In genomic region chr5:151214614-151215545, GRCh38 we compare ENCODE assay signal across 8 cellular contexts. TPM values are rescaled to one million over a fixed set of nuclear protein-coding genes. Genes with fewer than 3 reads are reported as not detected.
DNase-seq lines count a peak whose midpoint lies in the region; ATAC-seq and TF ChIP-seq lines count a peak whose summit lies in the region.

No MANE protein-coding gene starts in this region.

- H3K27ac ChIP-seq in GM23248 = no peak overlapping the region
- peak overlapping the region in 31 of 59 donors; percentile 11 to 76 (median 49) for H3K27ac ChIP-seq in dorsolateral prefrontal cortex
- peak overlapping the region; percentile 50 to 99 (median 94) for H3K27ac ChIP-seq in sigmoid colon
- H3K27ac ChIP-seq in prostate gland = no peak overlapping the region

- WGBS in GM23248 (ENCODE audit: low coverage in 1 of 2, low lambda C conversion rate in 2 of 2, missing lambda C conversion rate in 2 of 2), 2 experiments = 90 to 96% methylated on average over 10 of the region's 10 CpGs
- 57 to 82% methylated on average over 10 of the region's 10 CpGs for WGBS in sigmoid colon, 2 donors
- WGBS in prostate gland = 88% methylated on average over 10 of the region's 10 CpGs

- intact Hi-C loops in dorsolateral prefrontal cortex (cut with DNase I) = no loop called here
- intact Hi-C loops in sigmoid colon (cut with DNase I) = no loop called here
- intact Hi-C loops in prostate gland (cut with DNase I) = no loop called here

- DNase-seq in GM23248 (no peak), NB4 (ENCODE audit: low read depth) (peak; percentile 89), dorsolateral prefrontal cortex (no peak), sigmoid colon (no peak), NCI-H146 treated with DMSO at 0.1 percent for 48 hours (lab: John Stamatoyannopoulos, UW; ENCODE audit: unreplicated experiment) (no peak), prostate gland (ENCODE audit: low spot score) (no peak), NCI-H1092 (lab: John Stamatoyannopoulos, UW) (no peak)

- no peak overlapping the region for H3K4me2 ChIP-seq in GM23248 (ENCODE audit: unreplicated experiment)

- H3K4me3 ChIP-seq in GM23248 = no peak overlapping the region
- peak overlapping the region; percentile 12 for H3K4me3 ChIP-seq in NB4 (ENCODE audit: low read depth, low read length)
- H3K4me3 ChIP-seq in dorsolateral prefrontal cortex = no peak overlapping the region
- H3K4me3 ChIP-seq in sigmoid colon = no peak overlapping the region
- H3K4me3 ChIP-seq in prostate gland = no peak overlapping the region

- H3K36me3 ChIP-seq in GM23248 (ENCODE audit: low read depth) (no peaks in the 10 kb centered on the region), sigmoid colon (peaks cover 0 to 9% (median 2%) of the 10 kb centered on the region in 4 donors), prostate gland (no peaks in the 10 kb centered on the region)

- no peaks in the 10 kb centered on the region for H3F3A ChIP-seq in GM23248 (ENCODE audit: insufficient read depth)

- no peak overlapping the region for H3K9ac ChIP-seq in GM23248

- no peaks in the 10 kb centered on the region for H3K9me2 ChIP-seq in GM23248 (ENCODE audit: insufficient read depth)

- no peak for TF ChIP-seq CTCF in NB4 (IDR thresholded peaks at IDR 0.05; ENCODE audit: low read depth, low read length)
- TF ChIP-seq CTCF in dorsolateral prefrontal cortex (IDR thresholded peaks at IDR 0.05 in 54 of 56, conservative IDR thresholded peaks at IDR 0.05 in 2 of 56; ENCODE audit: low read depth in 1 of 56, partially characterized antibody in 56 of 56) = no peak
- TF ChIP-seq CTCF in sigmoid colon (IDR thresholded peaks at IDR 0.05) = no peak
- TF ChIP-seq CTCF in prostate gland (IDR thresholded peaks at IDR 0.05) = no peak

- no peaks in the 10 kb centered on the region for H3K27me3 ChIP-seq in GM23248 (replicated peaks; ENCODE audit: insufficient read depth)
- H3K27me3 ChIP-seq in dorsolateral prefrontal cortex = no peaks in the 10 kb centered on the region
- no peaks in the 10 kb centered on the region for H3K27me3 ChIP-seq in sigmoid colon
- no peaks in the 10 kb centered on the region for H3K27me3 ChIP-seq in prostate gland (replicated peaks; ENCODE audit: insufficient read depth)

- TF ChIP-seq EP300 in sigmoid colon (IDR thresholded peaks at IDR 0.05) = no peak

- H3K9me3 ChIP-seq in GM23248 (ENCODE audit: low read depth) (no peaks in the 10 kb centered on the region), sigmoid colon (no peaks in the 10 kb centered on the region), prostate gland (no peaks in the 10 kb centered on the region)

- in situ Hi-C loops in GM23248 (cut with MboI) = no loop called here

- H3K79me2 ChIP-seq in GM23248 (ENCODE audit: insufficient read depth) = no peaks in the 10 kb centered on the region

- H3K4me1 ChIP-seq in GM23248 (ENCODE audit: insufficient read depth) (no peaks in the 10 kb centered on the region), sigmoid colon (peaks cover 0 to 89% (median 68%) of the 10 kb centered on the region in 4 donors), prostate gland (replicated peaks) (no peaks in the 10 kb centered on the region)

- TF ChIP-seq POLR2A in NB4 (IDR thresholded peaks at IDR 0.05; ENCODE audit: extremely low read depth, insufficient read length) (no peak), sigmoid colon (IDR thresholded peaks at IDR 0.05) (no peak), prostate gland (IDR thresholded peaks at IDR 0.05) (no peak)

- peak overlapping the region; percentile 53; the same call in 1 of the 2 replicates for H2AFZ ChIP-seq in GM23248

- H4K20me1 ChIP-seq in GM23248 (ENCODE audit: insufficient read depth) = no peaks in the 10 kb centered on the region

- peak; percentile 39 for ATAC-seq in GM18519 (IDR thresholded peaks at IDR 0.05; ENCODE audit: low FRiP score, unreplicated experiment)

RNA-seq across cellular contexts. Expression of gene CCDC69, which starts 9.0 kb away (rescaled TPM):
- total RNA-seq in GM23248 (2014; rRNA removed; shearing (Covaris generic)) = 0.13 and 0.54 TPM in 2 replicates
- polyA plus RNA-seq in GM23248 (2016; fragmentation: Nextera tagmentation; extraction: Ambion mirVana) (0.47 and 0.56 TPM in 2 replicates), sigmoid colon (10 to 100 TPM in 2 of 3 donors, 1 to 10 TPM in 1; 6.0 to 48.7 (median 43.2) TPM)
- total RNA-seq in dorsolateral prefrontal cortex (10 to 100 TPM in 50 of 120 experiments, 1 to 10 TPM in 70; 4.3 to 17.0 (median 9.2) TPM), sigmoid colon (100 to 1,000 TPM; 199 to 342 (median 258) TPM), prostate gland (10 to 100 TPM; 28.2 to 53.8 TPM)

RNA-seq across cellular contexts. Expression of gene GM2A, which starts 38.1 kb away (rescaled TPM):
- total RNA-seq in GM23248 (2014; rRNA removed; shearing (Covaris generic)) = 21.1 and 23.5 TPM in 2 replicates
- polyA plus RNA-seq in GM23248 (2016; fragmentation: Nextera tagmentation; extraction: Ambion mirVana) = 10.5 and 11.2 TPM in 2 replicates
- 10 to 100 TPM; 25.4 to 82.0 (median 40.5) TPM for total RNA-seq in dorsolateral prefrontal cortex
- 10 to 100 TPM; 19.4 to 31.9 (median 29.3) TPM for total RNA-seq in sigmoid colon
- 10 to 100 TPM; 10.2 to 35.1 (median 32.3) TPM for polyA plus RNA-seq in sigmoid colon
- total RNA-seq in prostate gland = 10 to 100 TPM; 48.9 to 60.0 TPM

RNA-seq across cellular contexts. Expression of gene ANXA6, which starts 57.3 kb away (rescaled TPM):
- 384 and 409 TPM in 2 replicates for total RNA-seq in GM23248 (2014; rRNA removed; shearing (Covaris generic))
- polyA plus RNA-seq in GM23248 (2016; fragmentation: Nextera tagmentation; extraction: Ambion mirVana) (183 and 190 TPM in 2 replicates), sigmoid colon (100 to 1,000 TPM in 1 of 3 donors, 10 to 100 TPM in 2; 22.9 to 121 (median 45.0) TPM)
- total RNA-seq in dorsolateral prefrontal cortex (100 to 1,000 TPM in 119 of 120 experiments, 10 to 100 TPM in 1; 98.9 to 428 (median 291) TPM), sigmoid colon (100 to 1,000 TPM; 233 to 333 (median 259) TPM), prostate gland (100 to 1,000 TPM in 1 of 2 donors, 10 to 100 TPM in 1; 85.7 to 184 TPM)

Comparison
In these comparisons a context has a peak if more than half of its experiments do, and no peak if none do; other contexts are left out.
1. H3K27ac ChIP-seq: peak in dorsolateral prefrontal cortex (31 of 59) and sigmoid colon (4 of 4); none in GM23248 (single experiment) and prostate gland (0 of 2).